Comparison of ENCODE assay signal across 16 cellular contexts in genomic region chr7:3119963-3120362, GRCh38.
"Had no signal": no experiment of that assay in that cellular context is flagged by ENCODE, and none has a peak within 500 bp of the region (broad histone marks: within the 10 kb centered on the region; RNA-seq: fewer than 3 reads in every experiment).

No MANE protein-coding gene starts in this region.

- H3K4me3 Mint-ChIP-seq: nephron progenitor cell; stimulated activated naive CD8-positive, alpha-beta T cell treated with anti-CD3 and anti-CD28 coated beads, Interleukin-15, Interleukin-2, amounts not matched to agents 100 ng/mL and 50 ng/mL, for 24 hours had no signal

- DNase-seq: activated CD4-positive, alpha-beta T cell treated with anti-CD3 and anti-CD28 coated beads, Interleukin-2, amount 50 U/mL, for 48 hours; esophagus squamous epithelium; hippocampal formation; kidney; left ventricle myocardium inferior; nephron progenitor cell; right cardiac atrium; stimulated activated CD4-positive, alpha-beta T cell treated with anti-CD3 and anti-CD28 coated beads, Interleukin-4, amount 100 ng/mL, for 4 hours; stimulated activated CD8-positive, alpha-beta memory T cell treated with anti-CD3 and anti-CD28 coated beads, Interleukin-4, amount 100 ng/mL, for 48 hours; T-helper 9 cell; upper lobe of left lung had no signal

- H3K4me1 Mint-ChIP-seq: nephron progenitor cell had no signal

- H3K27me3 Mint-ChIP-seq: progenitor cell of endocrine pancreas had no signal

- H3K27ac Mint-ChIP-seq: nephron progenitor cell; progenitor cell of endocrine pancreas; stimulated activated naive CD8-positive, alpha-beta T cell treated with anti-CD3 and anti-CD28 coated beads, Interleukin-15, Interleukin-2, amounts not matched to agents 100 ng/mL and 50 ng/mL, for 24 hours had no signal

- ATAC-seq: right cardiac atrium had no signal

- FAIRE-seq: colon, endothelial cell of umbilical vein, kidney, small intestine had no signal
